ENCODE assay signal across 20 cellular contexts in genomic region chrX:16762579-16762978, GRCh38. TPM values are rescaled to one million over a fixed set of nuclear protein-coding genes. Genes with fewer than 3 reads are reported as not detected.
A peak's percentile ranks its signal among the peaks of the same experiment; 100 is the strongest.
DNase-seq lines count a peak whose midpoint lies in the region; ATAC-seq and TF ChIP-seq lines count a peak whose summit lies in the region.
"Had no signal": no experiment of that assay in that cellular context is flagged by ENCODE, and none has a peak within 500 bp of the region (broad histone marks: within the 10 kb centered on the region; RNA-seq: fewer than 3 reads in every experiment).

No MANE protein-coding gene starts in this region.

- H3F3A ChIP-seq in neural progenitor cell (ENCODE audit: low read depth), result peaks cover 20% of the 10 kb centered on the region

- H3K36me3 Mint-ChIP-seq in H9 (ENCODE audit: insufficient read depth in 1 of 3, low read depth in 3 of 3), result peaks cover 14 to 38% (median 37%) of the 10 kb centered on the region in 3 experiments; a peak in 6 of 7 replicates
- H3K36me3 Mint-ChIP-seq in endodermal cell (ENCODE audit: low read depth), result peaks cover 26% of the 10 kb centered on the region
- peaks cover 7% of the 10 kb centered on the region for H3K36me3 Mint-ChIP-seq in neural progenitor cell
- peaks cover 6% of the 10 kb centered on the region for H3K36me3 Mint-ChIP-seq in activated CD8-positive, alpha-beta T cell treated with anti-CD3 and anti-CD28 coated beads, Interleukin-2, amount 10 ng/mL, durations not matched to agents 7 days and 5 days (ENCODE audit: low read depth)

- no peak overlapping the region for H3K14ac ChIP-seq in H9 (ENCODE audit: insufficient read depth, low read length)

- peak overlapping the region; percentile 55 to 88 (median 80); a peak in 3 of 7 replicates for H3K27ac Mint-ChIP-seq in H9
- peak overlapping the region; percentile 69 for H3K27ac Mint-ChIP-seq in endodermal cell
- H3K27ac Mint-ChIP-seq in neural progenitor cell, result no peak overlapping the region
- H3K27ac Mint-ChIP-seq in activated CD8-positive, alpha-beta T cell treated with anti-CD3 and anti-CD28 coated beads, Interleukin-2, amount 10 ng/mL, durations not matched to agents 7 days and 5 days, result no peak overlapping the region
- H3K27ac Mint-ChIP-seq: B cell, HFFc6 had no signal

- CTCF ChIA-PET in RWPE1 (lab: Yijun Ruan, JAX), result no interaction called here
- CTCF ChIA-PET in activated CD8-positive, alpha-beta T cell treated with anti-CD3 and anti-CD28 coated beads, Interleukin-2, amount 10 ng/mL, durations not matched to agents 7 days and 5 days (lab: Charles Lee), result no interaction called here

- H3K56ac ChIP-seq in H9 (ENCODE audit: insufficient read length, low read depth, low read length), result no peak overlapping the region

- no CpG with 5 or more reads among the region's 1 CpG for WGBS in H9 (ENCODE audit: extremely low coverage, insufficient read length, low lambda C conversion rate)
- WGBS in endodermal cell (ENCODE audit: insufficient coverage in 1 of 2, insufficient read length in 1 of 2), 2 experiments, result 100% methylated on average over 1 of the region's 1 CpG; no CpG with 5 or more reads in 1 of the 2 experiments
- 67 to 100% (median 93%) methylated on average over 1 of the region's 1 CpG for WGBS in stomach, 5 donors

- H3K9ac ChIP-seq in H9 (ENCODE audit: extremely low read depth, insufficient read length, low read length) (no peak overlapping the region), endodermal cell (ENCODE audit: extremely low read depth, low read length, poor library complexity, severe bottlenecking) (no peak overlapping the region), neural progenitor cell (no peak overlapping the region)
- H3K9ac ChIP-seq: BLaER1, GM23248 had no signal

- no peak overlapping the region for H2BK5ac ChIP-seq in H9 (ENCODE audit: insufficient read length, low read length)

- no peaks in the 10 kb centered on the region for H3K4me1 ChIP-seq in H9 (ENCODE audit: insufficient read depth, low read length)
- no peaks in the 10 kb centered on the region for H3K4me1 ChIP-seq in endodermal cell (ENCODE audit: control insufficient read depth, insufficient read depth, low read length)
- H3K4me1 ChIP-seq in neural progenitor cell, result no peaks in the 10 kb centered on the region
- no peaks in the 10 kb centered on the region for H3K4me1 ChIP-seq in stomach
- H3K4me1 ChIP-seq: BLaER1 had no signal

- no peak overlapping the region for H3K18ac ChIP-seq in H9 (ENCODE audit: insufficient read length, low read depth, low read length)

- H2AK5ac ChIP-seq in H9 (ENCODE audit: insufficient read length, low read length), result no peak overlapping the region

- intact Hi-C loops in stomach (cut with DNase I; ENCODE audit: low total_unique reads), result no loop called here

- H4K8ac ChIP-seq in H9 (replicated peaks; ENCODE audit: insufficient read length, low read depth, low read length), result no peak overlapping the region

- H3K27ac ChIP-seq in H9 (ENCODE audit: insufficient read length, low read depth, low read length) (no peak overlapping the region), endodermal cell (ENCODE audit: low read depth, low read length) (no peak overlapping the region), neural progenitor cell (peak overlapping the region; percentile 35), RWPE1 (no peak overlapping the region), stomach (no peak overlapping the region)
- H3K27ac ChIP-seq: BLaER1, C4-2B, GM23248 had no signal

- H3K23ac ChIP-seq in H9 (ENCODE audit: insufficient read length, low read depth, low read length), result no peak overlapping the region

- TF ChIP-seq CTCF in H9 (conservative IDR thresholded peaks at IDR 0.05) (no peak), endodermal cell (conservative IDR thresholded peaks at IDR 0.05) (no peak), neural progenitor cell (IDR thresholded peaks at IDR 0.05) (no peak), RWPE1 (conservative IDR thresholded peaks at IDR 0.05; ENCODE audit: low read depth) (no peak), stomach (IDR thresholded peaks at IDR 0.05) (no peak)

- H3K27me3 ChIP-seq in H9 (ENCODE audit: insufficient read depth, low read length) (no peaks in the 10 kb centered on the region), endodermal cell (ENCODE audit: control insufficient read depth, insufficient read depth, low read length, poor library complexity, severe bottlenecking) (no peaks in the 10 kb centered on the region), neural progenitor cell (no peaks in the 10 kb centered on the region), stomach (no peaks in the 10 kb centered on the region)

- ATAC-seq in activated CD8-positive, alpha-beta T cell treated with anti-CD3 and anti-CD28 coated beads, Interleukin-2, amount 10 ng/mL, durations not matched to agents 7 days and 5 days, result no peak
- ATAC-seq: HCT116 had no signal

- H3K4ac ChIP-seq in H9 (ENCODE audit: low read depth, low read length), result no peak overlapping the region

- H3K9me3 Mint-ChIP-seq in H9 (peaks cover 0 to 2% of the 10 kb centered on the region in 2 experiments; a peak in 1 of 5 replicates), endodermal cell (no peaks in the 10 kb centered on the region), neural progenitor cell (no peaks in the 10 kb centered on the region)
- no peaks in the 10 kb centered on the region for H3K9me3 Mint-ChIP-seq in activated CD8-positive, alpha-beta T cell treated with anti-CD3 and anti-CD28 coated beads, Interleukin-2, amount 10 ng/mL, durations not matched to agents 7 days and 5 days (ENCODE audit: insufficient read depth)
- H3K9me3 Mint-ChIP-seq: HFFc6 had no signal

- POLR2A ChIA-PET in RWPE1 (lab: Yijun Ruan, JAX; ENCODE audit: low non-redundant PET), result no interaction called here
- POLR2A ChIA-PET in activated CD8-positive, alpha-beta T cell treated with anti-CD3 and anti-CD28 coated beads, Interleukin-2, amount 10 ng/mL, durations not matched to agents 7 days and 5 days (lab: Charles Lee), result no interaction called here

- H3K79me1 ChIP-seq in H9 (ENCODE audit: insufficient read depth, low read depth, low read length, poor library complexity, severe bottlenecking), result no peaks in the 10 kb centered on the region

- TF ChIP-seq EP300 in stomach (IDR thresholded peaks at IDR 0.05), result no peak

- H3K4me3 ChIP-seq in endodermal cell (ENCODE audit: low read length), result no peak overlapping the region
- H3K4me3 ChIP-seq in neural progenitor cell, result no peak overlapping the region
- no peak overlapping the region for H3K4me3 ChIP-seq in stomach
- H3K4me3 ChIP-seq: BLaER1, GM23248 had no signal

- no peak overlapping the region for H4K5ac ChIP-seq in H9 (ENCODE audit: insufficient read length, low read depth, low read length)

- H2BK120ac ChIP-seq in H9 (ENCODE audit: low read depth, low read length, poor library complexity, severe bottlenecking), result no peak overlapping the region

- H2BK20ac ChIP-seq in H9 (ENCODE audit: low read depth, low read length, poor library complexity, severe bottlenecking), result no peak overlapping the region

- H3K23me2 ChIP-seq in H9 (ENCODE audit: insufficient read length, low read depth, low read length, poor library complexity, severe bottlenecking), result no peaks in the 10 kb centered on the region

- H4K91ac ChIP-seq in H9 (ENCODE audit: insufficient read length, low read depth, low read length), result no peak overlapping the region

- no peak overlapping the region for H3K4me2 ChIP-seq in H9 (ENCODE audit: insufficient read depth, insufficient read length, low read length)
- H3K4me2 ChIP-seq in neural progenitor cell, result no peak overlapping the region
- H3K4me2 ChIP-seq: BLaER1 had no signal

- no peaks in the 10 kb centered on the region for H3K9me3 ChIP-seq in H9 (ENCODE audit: control insufficient read depth, low read depth, low read length)
- H3K9me3 ChIP-seq in endodermal cell (ENCODE audit: control insufficient read depth, low read length), result no peaks in the 10 kb centered on the region
- H3K9me3 ChIP-seq in neural progenitor cell (ENCODE audit: low read depth), result no peaks in the 10 kb centered on the region
- no peaks in the 10 kb centered on the region for H3K9me3 ChIP-seq in stomach
- H3K9me3 ChIP-seq: BLaER1 had no signal

- H2BK12ac ChIP-seq in H9 (ENCODE audit: insufficient read length, low read depth, low read length), result no peak overlapping the region

- no peak overlapping the region for H3T11ph ChIP-seq in H9 (ENCODE audit: low read length)

- H4K20me1 ChIP-seq in H9 (ENCODE audit: control insufficient read depth, insufficient read depth, insufficient read length) (no peaks in the 10 kb centered on the region), neural progenitor cell (ENCODE audit: low read depth) (no peaks in the 10 kb centered on the region)
- H4K20me1 ChIP-seq: BLaER1 had no signal

- no peaks in the 10 kb centered on the region for H3K27me3 Mint-ChIP-seq in H9 (ENCODE audit: low read depth)
- no peaks in the 10 kb centered on the region for H3K27me3 Mint-ChIP-seq in endodermal cell (ENCODE audit: insufficient read depth)
- H3K27me3 Mint-ChIP-seq in neural progenitor cell (ENCODE audit: insufficient read depth, low read depth), result no peaks in the 10 kb centered on the region
- H3K27me3 Mint-ChIP-seq in activated CD8-positive, alpha-beta T cell treated with anti-CD3 and anti-CD28 coated beads, Interleukin-2, amount 10 ng/mL, durations not matched to agents 7 days and 5 days (ENCODE audit: low read depth), result no peaks in the 10 kb centered on the region
- H3K27me3 Mint-ChIP-seq: B cell; CD4-positive, CD25-positive, alpha-beta regulatory T cell had no signal

- H3K79me2 ChIP-seq in H9 (ENCODE audit: insufficient read depth, low read length), result no peaks in the 10 kb centered on the region
- no peaks in the 10 kb centered on the region for H3K79me2 ChIP-seq in neural progenitor cell (ENCODE audit: low read depth)

- H3K4me1 Mint-ChIP-seq in H9 (peaks cover 6 to 18% of the 10 kb centered on the region in 2 experiments; a peak in 3 of 4 replicates), endodermal cell (no peaks in the 10 kb centered on the region), neural progenitor cell (no peaks in the 10 kb centered on the region)
- no peaks in the 10 kb centered on the region for H3K4me1 Mint-ChIP-seq in activated CD8-positive, alpha-beta T cell treated with anti-CD3 and anti-CD28 coated beads, Interleukin-2, amount 10 ng/mL, durations not matched to agents 7 days and 5 days (ENCODE audit: low read depth)
- H3K4me1 Mint-ChIP-seq: B cell; CD4-positive, CD25-positive, alpha-beta regulatory T cell had no signal

- no peak overlapping the region for H2BK15ac ChIP-seq in H9 (ENCODE audit: low read depth, low read length)

- TF ChIP-seq POLR2A in stomach (IDR thresholded peaks at IDR 0.05), result no peak

- H3K36me3 ChIP-seq in endodermal cell (ENCODE audit: control insufficient read depth, insufficient read depth, low read length) (peaks cover 13% of the 10 kb centered on the region), neural progenitor cell (peaks cover 4% of the 10 kb centered on the region), stomach (peaks cover 0 to 46% (median 38%) of the 10 kb centered on the region in 4 donors)

- no peak for DNase-seq in H9
- no peak for DNase-seq in endodermal cell
- no peak for DNase-seq in neural progenitor cell (ENCODE audit: low spot score)
- no peak for DNase-seq in RWPE1 (ENCODE audit: low spot score)
- no peak for DNase-seq in stomach
- no peak for DNase-seq in activated CD8-positive, alpha-beta T cell treated with anti-CD3 and anti-CD28 coated beads, Interleukin-2, amount 10 ng/mL, durations not matched to agents 7 days and 5 days
- no peak for DNase-seq in NCI-H1092 (lab: John Stamatoyannopoulos, UW)
- DNase-seq: Calu3; CD4-positive, CD25-positive, alpha-beta regulatory T cell; COR-L47; DMS53; DMS79 treated with DMSO at 0.1 percent for 48 hours; GF-D8; GM23248; H7; HFFc6 had no signal

- H3K4me3 Mint-ChIP-seq in H9 (no peak overlapping the region), endodermal cell (no peak overlapping the region), neural progenitor cell (no peak overlapping the region)
- H3K4me3 Mint-ChIP-seq in activated CD8-positive, alpha-beta T cell treated with anti-CD3 and anti-CD28 coated beads, Interleukin-2, amount 10 ng/mL, durations not matched to agents 7 days and 5 days, result no peak overlapping the region
- H3K4me3 Mint-ChIP-seq: B cell; CD4-positive, CD25-positive, alpha-beta regulatory T cell; HFFc6 had no signal

- H2AFZ ChIP-seq in H9 (ENCODE audit: low read length) (no peak overlapping the region), neural progenitor cell (replicated peaks) (no peak overlapping the region)
- H2AFZ ChIP-seq: GM23248 had no signal

RNA-seq across cellular contexts. Expression of gene TXLNG, which starts 23.7 kb away (rescaled TPM):
- total RNA-seq in H9 (2021) (87.8 and 90.7 TPM in 2 replicates), endodermal cell (10 to 100 TPM; 13.8 to 31.0 TPM), neural progenitor cell (ENCODE audit: low replicate concordance) (26.6 and 37.1 TPM in 2 replicates), stomach (10 to 100 TPM in 4 of 5 donors, 1 to 10 TPM in 1; 8.7 to 25.7 (median 11.4) TPM)
- polyA plus RNA-seq in endodermal cell (2013, experiment 1 of 2), result 13.4 TPM
- polyA plus RNA-seq in endodermal cell (2013, experiment 2 of 2), result 11.2 TPM
- polyA plus RNA-seq in stomach, result 1 to 10 TPM; 4.6 to 8.9 (median 7.0) TPM
- 10 to 100 TPM; 10.8 to 10.9 TPM for total RNA-seq in activated CD8-positive, alpha-beta T cell treated with anti-CD3 and anti-CD28 coated beads, Interleukin-2, amount 10 ng/mL, durations not matched to agents 7 days and 5 days

RNA-seq across cellular contexts. Expression of gene SYAP1, which starts 43.2 kb away (rescaled TPM):
- total RNA-seq in H9 (2021) (42.0 and 42.7 TPM in 2 replicates), endodermal cell (10 to 100 TPM; 22.4 to 40.6 TPM), neural progenitor cell (ENCODE audit: low replicate concordance) (23.5 and 39.7 TPM in 2 replicates), stomach (10 to 100 TPM; 20.1 to 43.2 (median 37.6) TPM)
- 14.0 TPM for polyA plus RNA-seq in endodermal cell (2013, experiment 1 of 2)
- polyA plus RNA-seq in endodermal cell (2013, experiment 2 of 2), result 14.5 TPM
- 10 to 100 TPM in 2 of 3 donors, 1 to 10 TPM in 1; 9.8 to 16.5 (median 15.6) TPM for polyA plus RNA-seq in stomach
- 10 to 100 TPM; 13.0 to 13.9 TPM for total RNA-seq in activated CD8-positive, alpha-beta T cell treated with anti-CD3 and anti-CD28 coated beads, Interleukin-2, amount 10 ng/mL, durations not matched to agents 7 days and 5 days

RNA-seq across cellular contexts. Expression of gene CTPS2, which starts 50.1 kb away (rescaled TPM):
- total RNA-seq in H9 (2021), result 67.7 and 69.7 TPM in 2 replicates
- total RNA-seq in endodermal cell, result 10 to 100 TPM; 33.5 to 71.1 TPM
- 24.1 TPM for polyA plus RNA-seq in endodermal cell (2013, experiment 1 of 2)
- polyA plus RNA-seq in endodermal cell (2013, experiment 2 of 2), result 22.4 TPM
- 100 and 116 TPM in 2 replicates for total RNA-seq in neural progenitor cell (ENCODE audit: low replicate concordance)
- total RNA-seq in stomach, result 10 to 100 TPM in 3 of 5 donors, 1 to 10 TPM in 2; 2.3 to 34.3 (median 12.5) TPM
- polyA plus RNA-seq in stomach, result 10 to 100 TPM in 1 of 3 donors, 1 to 10 TPM in 2; 5.8 to 13.2 (median 8.1) TPM
- 1 to 10 TPM; 4.6 to 4.7 TPM for total RNA-seq in activated CD8-positive, alpha-beta T cell treated with anti-CD3 and anti-CD28 coated beads, Interleukin-2, amount 10 ng/mL, durations not matched to agents 7 days and 5 days

Comparison
In these comparisons a context has a peak if more than half of its experiments do, and no peak if none do; other contexts are left out.
1. H3K27ac Mint-ChIP-seq: peak in H9 (3 of 3) and endodermal cell (single experiment); none in neural progenitor cell (single experiment) and activated CD8-positive, alpha-beta T cell treated with anti-CD3 and anti-CD28 coated beads, Interleukin-2, amount 10 ng/mL, durations not matched to agents 7 days and 5 days (single experiment).